Comparison of ENCODE assay signal across 19 cellular contexts in genomic region chr1:63991685-63992084, GRCh38.
DNase-seq lines count a peak whose midpoint lies in the region; ATAC-seq and TF ChIP-seq lines count a peak whose summit lies in the region.
"Had no signal": no experiment of that assay in that cellular context is flagged by ENCODE, and none has a peak within 500 bp of the region (broad histone marks: within the 10 kb centered on the region; RNA-seq: fewer than 3 reads in every experiment).

No MANE protein-coding gene starts in this region.

- peak; percentile 6 for DNase-seq in NCI-H2227 (lab: John Stamatoyannopoulos, UW; ENCODE audit: unreplicated experiment)
- no peak for DNase-seq in NCI-H2227 treated with DMSO at 0.1 percent for 48 hours (lab: John Stamatoyannopoulos, UW)
- peak; percentile 94 for DNase-seq in NCI-H2029 (lab: John Stamatoyannopoulos, UW)
- peak; percentile 84 for DNase-seq in NCI-H69 (lab: John Stamatoyannopoulos, UW)
- DNase-seq in nephron progenitor cell, result no peak
- no peak for DNase-seq in cardiac septum (ENCODE audit: low spot score)
- DNase-seq in Karpas-422, result no peak
- DNase-seq: GOT3, HCEC 1CT, IMR-90, MV-4-11, NCI-H524, NCI-H82, OCI-M1, T-helper 1 cell had no signal

- peaks cover 5% of the 10 kb centered on the region for H3K36me3 Mint-ChIP-seq in nephron progenitor cell (ENCODE audit: low read depth)

- H3K9me3 Mint-ChIP-seq in nephron progenitor cell, result peaks cover 7% of the 10 kb centered on the region

- ATAC-seq in HG03469 (IDR thresholded peaks at IDR 0.05; ENCODE audit: unreplicated experiment), result no peak
- ATAC-seq: Right ventricle myocardium inferior had no signal

- no peaks in the 10 kb centered on the region for H3K4me1 ChIP-seq in Karpas-422 (ENCODE audit: low read length)

- H3K36me3 ChIP-seq in Karpas-422 (ENCODE audit: insufficient read depth, low read length), result no peaks in the 10 kb centered on the region
- H3K36me3 ChIP-seq: SJSA1 had no signal

- TF ChIP-seq CTCF in nephron progenitor cell (IDR thresholded peaks at IDR 0.05), result no peak

- intact Hi-C loops in cardiac septum (cut with DNase I), result no loop called here

- H3K79me2 ChIP-seq in Karpas-422 (ENCODE audit: low read length), result no peaks in the 10 kb centered on the region

- no peaks in the 10 kb centered on the region for H3K27me3 ChIP-seq in Karpas-422 (ENCODE audit: low read length)
- H3K27me3 ChIP-seq: SJSA1 had no signal

- peaks cover 26% of the 10 kb centered on the region for H3K4me1 Mint-ChIP-seq in nephron progenitor cell

- no peaks in the 10 kb centered on the region for H3K27me3 Mint-ChIP-seq in nephron progenitor cell (ENCODE audit: low read depth, poor library complexity)

- H4K20me1 ChIP-seq in Karpas-422 (ENCODE audit: insufficient read depth, low read depth, low read length), result no peaks in the 10 kb centered on the region

- H3K27ac ChIP-seq in Karpas-422 (ENCODE audit: low read length), result no peak overlapping the region
- H3K27ac ChIP-seq: C4-2B, SJSA1 had no signal

- no peak overlapping the region for H3K4me2 ChIP-seq in Karpas-422 (ENCODE audit: low read depth, low read length, poor library complexity, severe bottlenecking)

- H3K9me2 ChIP-seq in Karpas-422 (replicated peaks; ENCODE audit: insufficient read depth, low read length), result no peaks in the 10 kb centered on the region

- no peak overlapping the region for H3K9ac ChIP-seq in Karpas-422 (ENCODE audit: low read length)

- peak overlapping the region; percentile 36 for H3K27ac Mint-ChIP-seq in nephron progenitor cell

- H3K9me3 ChIP-seq in Karpas-422 (ENCODE audit: low read length), result no peaks in the 10 kb centered on the region
- H3K9me3 ChIP-seq: SJSA1 had no signal

- H3K4me3 ChIP-seq in Karpas-422 (ENCODE audit: low read length), result no peak overlapping the region
- H3K4me3 ChIP-seq: SJSA1 had no signal

- no peak overlapping the region for H2AFZ ChIP-seq in Karpas-422 (ENCODE audit: low read length)

- no peak overlapping the region for H3K4me3 Mint-ChIP-seq in nephron progenitor cell

Comparison
In these comparisons a context has a peak if more than half of its experiments do, and no peak if none do; other contexts are left out.
1. DNase-seq: peak in NCI-H2227 (single experiment), NCI-H2029 (single experiment) and NCI-H69 (single experiment); none in NCI-H2227 treated with DMSO at 0.1 percent for 48 hours (single experiment), nephron progenitor cell (single experiment), cardiac septum (single experiment) and Karpas-422 (single experiment).